8 cellular contexts compared by ENCODE assay signal in genomic region chr3:67790043-67790442, GRCh38.
DNase-seq lines count a peak whose midpoint lies in the region; ATAC-seq and TF ChIP-seq lines count a peak whose summit lies in the region.

No MANE protein-coding gene starts in this region.

- H3K27me3 ChIP-seq in AG04450 (ENCODE audit: control insufficient read depth, insufficient read depth, low read length) (no peaks in the 10 kb centered on the region), PC-9 (ENCODE audit: insufficient read depth, low read depth) (no peaks in the 10 kb centered on the region)

- no peaks in the 10 kb centered on the region for H3K9me2 ChIP-seq in PC-9 (ENCODE audit: insufficient read depth)

- H4K20me1 ChIP-seq in PC-9 (ENCODE audit: insufficient read depth), result no peaks in the 10 kb centered on the region

- H3K36me3 ChIP-seq in PC-9 (ENCODE audit: low read depth), result no peaks in the 10 kb centered on the region

- no TSS peak for BruUV-seq in PC-9 (replicated peaks; lab: Mats Ljungman, UMichigan)

- no peaks in the 10 kb centered on the region for H3K9me3 ChIP-seq in AG04450 (ENCODE audit: control insufficient read depth, insufficient read depth, low read length)
- no peaks in the 10 kb centered on the region for H3K9me3 ChIP-seq in PC-9 (ENCODE audit: insufficient read depth, low read depth)

- H3K27ac ChIP-seq in AG04450 (ENCODE audit: low read depth, low read length) (no peak overlapping the region), PC-9 (no peak overlapping the region)

- H3K4me3 ChIP-seq in AG04450 (ENCODE audit: low read depth, low read length) (no peak overlapping the region), PC-9 (no peak overlapping the region)

- H3K4me2 ChIP-seq in PC-9, result no peak overlapping the region

- POLR2A ChIA-PET in AG04450 (lab: Yijun Ruan, JAX) (no interaction called here), PC-9 (lab: Charles Lee; ENCODE audit: unreplicated experiment) (no interaction called here)

- no peak overlapping the region for H2AFZ ChIP-seq in PC-9

- CTCF ChIA-PET in AG04450 (lab: Charles Lee), result interaction anchor here (0.6 to 3.0 kb wide), 28 partner anchors 8 to 852 kb away, joined by 3 to 72 read pairs (median 4); partner anchors contain the start of gene SUCLG2
- CTCF ChIA-PET in PC-9 (lab: Charles Lee), result no interaction called here

- H3F3A ChIP-seq in PC-9 (ENCODE audit: insufficient read depth, low read depth), result no peaks in the 10 kb centered on the region

- H3K4me1 ChIP-seq in PC-9 (replicated peaks; ENCODE audit: insufficient read depth), result no peaks in the 10 kb centered on the region

- TF ChIP-seq CTCF in AG04450 (IDR thresholded peaks at IDR 0.05; ENCODE audit: low read depth, low read length), result peak; percentile 79
- TF ChIP-seq CTCF in PC-9 (conservative IDR thresholded peaks at IDR 0.05), result peak; percentile 63

- peak; percentile 10 for DNase-seq in AG04450 (ENCODE audit: low read depth, low spot score)
- peak in 1 of 2 experiments; percentile 15 for DNase-seq in PC-9
- peak; percentile 28 to 29 for DNase-seq in activated T-helper 1 cell treated with anti-CD3 and anti-CD28 coated beads, Interleukin-2, amount 50 U/mL, for 16 hours (ENCODE audit: low read depth in 1 of 2, low spot score in 1 of 2)
- peak in 30 of 42 donors; percentile 9 to 71 (median 44) for DNase-seq in head of caudate nucleus
- peak; percentile 33 to 67 (median 38) for DNase-seq in stimulated activated CD4-positive, alpha-beta T cell treated with anti-CD3 and anti-CD28 coated beads, Interleukin-12 subunit alpha, Interleukin-12 subunit beta, amount 100 ng/mL, for 48 hours (ENCODE audit: low read depth in 2 of 3, low spot score in 1 of 3)
- no peak for DNase-seq in dedifferentiated amniotic fluid mesenchymal stem cell (ENCODE audit: extremely low spot score)

- ATAC-seq in GM18517 (IDR thresholded peaks at IDR 0.05; ENCODE audit: unreplicated experiment) (peak; percentile 93), HG03095 (IDR thresholded peaks at IDR 0.05; ENCODE audit: unreplicated experiment) (peak; percentile 80)

- H3K79me2 ChIP-seq in PC-9 (ENCODE audit: low read depth), result no peaks in the 10 kb centered on the region

- intact Hi-C loops in PC-9 (cut with micrococcal nuclease; ENCODE audit: unreplicated experiment), result loop anchor here (2.0 kb wide), 1 partner anchor 409 kb away; no protein-coding TSS in a partner anchor
- intact Hi-C loops in head of caudate nucleus (cut with DNase I), result no loop called here
